In genomic region chr1:36782085-36782484, GRCh38 we compare ENCODE assay signal across 28 cellular contexts.
A peak's percentile ranks its signal among the peaks of the same experiment; 100 is the strongest.
DNase-seq lines count a peak whose midpoint lies in the region; ATAC-seq, FAIRE-seq and TF ChIP-seq lines count a peak whose summit lies in the region.
"Had no signal": no experiment of that assay in that cellular context is flagged by ENCODE, and none has a peak within 500 bp of the region (broad histone marks: within the 10 kb centered on the region; RNA-seq: fewer than 3 reads in every experiment).

No MANE protein-coding gene starts in this region.

- no peaks in the 10 kb centered on the region for H3K79me2 ChIP-seq in H1 (ENCODE audit: control insufficient read depth in 1 of 2, insufficient read depth in 2 of 2, low read length in 2 of 2)

- H3K4me3 Mint-ChIP-seq in stimulated activated effector memory CD8-positive, alpha-beta T cell treated with anti-CD3 and anti-CD28 coated beads, Interleukin-12 subunit alpha, Interleukin-12 subunit beta, amount 100 ng/mL, for 72 hours = no peak overlapping the region
- H3K4me3 Mint-ChIP-seq: CD14-positive monocyte; CD4-positive, alpha-beta memory T cell; CD4-positive, CD25-positive, alpha-beta regulatory T cell; CD8-positive, alpha-beta memory T cell had no signal

- H3K36me3 ChIP-seq in BLaER1 treated with 17β-estradiol and CSF1 and Interleukin-3, amounts not matched to agents 10 nM and 100 nM = no peaks in the 10 kb centered on the region
- H3K36me3 ChIP-seq in WERI-Rb-1 (no peaks in the 10 kb centered on the region), H1 (ENCODE audit: control insufficient read depth in 2 of 4, insufficient read depth in 4 of 4, low read length in 3 of 4) (no peaks in the 10 kb centered on the region), neuronal stem cell (replicated peaks in 1 of 2; ENCODE audit: control insufficient read depth in 2 of 2, insufficient read depth in 2 of 2, low read length in 2 of 2) (no peaks in the 10 kb centered on the region), Peyer's patch (no peaks in the 10 kb centered on the region)
- H3K36me3 ChIP-seq: BE2C had no signal

- no peak for TF ChIP-seq POLR2A in H1 (IDR thresholded peaks at IDR 0.05; ENCODE audit: control extremely low read depth in 1 of 2, low read depth in 2 of 2, low read length in 2 of 2)
- TF ChIP-seq POLR2A in Peyer's patch (IDR thresholded peaks at IDR 0.05) = no peak

- H3K14ac ChIP-seq in H1 (ENCODE audit: insufficient read length) (no peak overlapping the region), neuronal stem cell (ENCODE audit: low read length) (no peak overlapping the region)

- POLR2A ChIA-PET in H1 (lab: Charles Lee; ENCODE audit: partially characterized antibody) = interaction anchor here (0.9 to 1.8 kb wide), 3 partner anchors 10 to 12 kb away, joined by 3 to 5 read pairs (median 4); no protein-coding TSS in a partner anchor

- H3K4me2 ChIP-seq in BLaER1 treated with 17β-estradiol and CSF1 and Interleukin-3, amounts not matched to agents 10 nM and 100 nM = peak overlapping the region in 7 of 11 experiments; percentile 35 to 76 (median 55); a peak in 14 of 22 replicates
- H3K4me2 ChIP-seq in H1 (ENCODE audit: insufficient read depth in 1 of 2, low read depth in 2 of 2, low read length in 2 of 2) (no peak overlapping the region), neuronal stem cell (ENCODE audit: insufficient read depth, low read length, poor library complexity, severe bottlenecking) (no peak overlapping the region)

- 95% methylated on average over 6 of the region's 6 CpGs; no CpG with 5 or more reads in 1 of the 2 experiments for WGBS in H1 (ENCODE audit: extremely low coverage in 1 of 2, insufficient coverage in 1 of 2, insufficient read length in 1 of 2, insufficient replicate concordance in 2 of 2, low coverage in 1 of 2, low lambda C conversion rate in 2 of 2, missing lambda C conversion rate in 1 of 2), 2 experiments
- WGBS in neuronal stem cell (ENCODE audit: extremely low coverage in 2 of 2, insufficient read length in 2 of 2, insufficient replicate concordance in 1 of 2), 2 donors = no CpG with 5 or more reads among the region's 6 CpGs

- H2BK12ac ChIP-seq in H1 (ENCODE audit: low read depth, low read length) (no peak overlapping the region), neuronal stem cell (ENCODE audit: low read length) (no peak overlapping the region)

- no peaks in the 10 kb centered on the region for H3K9me3 Mint-ChIP-seq in stimulated activated effector memory CD8-positive, alpha-beta T cell treated with anti-CD3 and anti-CD28 coated beads, Interleukin-12 subunit alpha, Interleukin-12 subunit beta, amount 100 ng/mL, for 72 hours
- H3K9me3 Mint-ChIP-seq: CD14-positive monocyte; CD4-positive, alpha-beta memory T cell; CD8-positive, alpha-beta memory T cell had no signal

- no peak overlapping the region for H4K5ac ChIP-seq in H1 (ENCODE audit: insufficient read length, low read depth, low read length)

- H4K8ac ChIP-seq in H1 (ENCODE audit: extremely low read depth, insufficient read depth, low read length) (peak overlapping the region; percentile 35; the same call in 1 of the 2 replicates), neuronal stem cell (ENCODE audit: low read depth, low read length) (no peak overlapping the region)

- no peak for ATAC-seq in stimulated activated effector memory CD8-positive, alpha-beta T cell treated with anti-CD3 and anti-CD28 coated beads, Interleukin-12 subunit alpha, Interleukin-12 subunit beta, amount 100 ng/mL, for 72 hours
- ATAC-seq: GM12878 had no signal

- no peak for DNase-seq in WERI-Rb-1
- no peak for DNase-seq in H1 (ENCODE audit: low read depth in 1 of 2, low spot score in 2 of 2)
- no peak for DNase-seq in neuronal stem cell (ENCODE audit: low spot score)
- no peak for DNase-seq in stimulated activated effector memory CD8-positive, alpha-beta T cell treated with anti-CD3 and anti-CD28 coated beads, Interleukin-12 subunit alpha, Interleukin-12 subunit beta, amount 100 ng/mL, for 72 hours (ENCODE audit: low spot score in 2 of 2)
- DNase-seq in NOMO-1 treated with DMSO at 0.1 percent for 48 hours (lab: John Stamatoyannopoulos, UW; ENCODE audit: unreplicated experiment) = no peak
- no peak for DNase-seq in frontal cortex (ENCODE audit: low spot score in 2 of 2)
- DNase-seq in Peyer's patch = no peak
- DNase-seq: 8988T; ACHN; BE2C; C1 segment of cervical spinal cord; CD4-positive, alpha-beta memory T cell; CD4-positive, CD25-positive, alpha-beta regulatory T cell; CD8-positive, alpha-beta memory T cell; COR-L47; DMS 273 treated with DMSO at 0.1 percent for 48 hours; DMS153; DMS53; DMS79; DND-41; EL; GDM1 had no signal

- no peak overlapping the region for H2AK5ac ChIP-seq in H1 (ENCODE audit: low read depth, low read length)
- no peak overlapping the region for H2AK5ac ChIP-seq in neuronal stem cell (ENCODE audit: low read depth, low read length)

- no peak overlapping the region for H3K27ac Mint-ChIP-seq in stimulated activated effector memory CD8-positive, alpha-beta T cell treated with anti-CD3 and anti-CD28 coated beads, Interleukin-12 subunit alpha, Interleukin-12 subunit beta, amount 100 ng/mL, for 72 hours
- H3K27ac Mint-ChIP-seq: CD8-positive, alpha-beta memory T cell had no signal

- no peaks in the 10 kb centered on the region for H3K36me3 Mint-ChIP-seq in stimulated activated effector memory CD8-positive, alpha-beta T cell treated with anti-CD3 and anti-CD28 coated beads, Interleukin-12 subunit alpha, Interleukin-12 subunit beta, amount 100 ng/mL, for 72 hours
- H3K36me3 Mint-ChIP-seq: CD14-positive monocyte; CD4-positive, alpha-beta memory T cell; CD4-positive, CD25-positive, alpha-beta regulatory T cell; CD8-positive, alpha-beta memory T cell had no signal

- no peak overlapping the region for H2BK120ac ChIP-seq in H1 (replicated peaks; ENCODE audit: low read depth, low read length)
- no peak overlapping the region for H2BK120ac ChIP-seq in neuronal stem cell (ENCODE audit: low read depth, low read length)

- H2BK5ac ChIP-seq in H1 (ENCODE audit: low read depth, low read length) = 0 out of 2 replicates have a peak overlapping the region, but pooled peaks have one; percentile 66
- no peak overlapping the region for H2BK5ac ChIP-seq in neuronal stem cell (ENCODE audit: low read length)

- FAIRE-seq in H1 (lab: Jason Lieb, UNC) = no peak
- no peak for FAIRE-seq in frontal cortex (lab: Jason Lieb, UNC)
- FAIRE-seq: A204.1, GM12878, GM12892, GM18507 had no signal

- H4K91ac ChIP-seq in H1 (replicated peaks; ENCODE audit: insufficient read length, low read length) (no peak overlapping the region), neuronal stem cell (ENCODE audit: low read depth, low read length, poor library complexity) (no peak overlapping the region)

- H3K4me1 ChIP-seq in BLaER1 treated with 17β-estradiol and CSF1 and Interleukin-3, amounts not matched to agents 10 nM and 100 nM = peaks cover 0 to 67% (median 49%) of the 10 kb centered on the region in 10 experiments; a peak in 16 of 20 replicates
- H3K4me1 ChIP-seq in H1 (replicated peaks in 1 of 4; ENCODE audit: control insufficient read depth in 3 of 4, insufficient read depth in 4 of 4, low read length in 3 of 4) = peaks cover 0 to under 1% (median 0%) of the 10 kb centered on the region in 4 experiments; a peak in 2 of 7 replicates
- peaks cover 0 to 2% of the 10 kb centered on the region in 2 donors for H3K4me1 ChIP-seq in neuronal stem cell (ENCODE audit: control insufficient read depth in 2 of 2, insufficient read depth in 1 of 2, low read depth in 1 of 2, low read length in 2 of 2)
- H3K4me1 ChIP-seq in Peyer's patch = no peaks in the 10 kb centered on the region

- H3K23me2 ChIP-seq in H1 (ENCODE audit: low read depth, low read length) = no peaks in the 10 kb centered on the region

- CTCF ChIA-PET in H1 (lab: Charles Lee; ENCODE audit: partially characterized antibody) = interaction anchor here (0.8 to 5.2 kb wide), 10 partner anchors 10 to 173 kb away, joined by 3 to 20 read pairs (median 3); no protein-coding TSS in a partner anchor

- no peak overlapping the region for H2AFZ ChIP-seq in H1 (ENCODE audit: low read length)
- H2AFZ ChIP-seq in neuronal stem cell (ENCODE audit: low read length) = no peak overlapping the region

- H3K4ac ChIP-seq in H1 (replicated peaks; ENCODE audit: insufficient read length, low read depth, low read length) = no peak overlapping the region
- H3K4ac ChIP-seq in neuronal stem cell (ENCODE audit: low read length) = no peak overlapping the region

- H3K27ac ChIP-seq in BLaER1 treated with 17β-estradiol and CSF1 and Interleukin-3, amounts not matched to agents 10 nM and 100 nM = no peak overlapping the region
- H3K27ac ChIP-seq in WERI-Rb-1 (peak overlapping the region; percentile 37), H1 (ENCODE audit: low read depth, low read length) (no peak overlapping the region), neuronal stem cell (replicated peaks; ENCODE audit: low read length) (no peak overlapping the region), Peyer's patch (no peak overlapping the region)

- H3K27me3 ChIP-seq in BLaER1 treated with 17β-estradiol and CSF1 and Interleukin-3, amounts not matched to agents 10 nM and 100 nM = no peaks in the 10 kb centered on the region
- H3K27me3 ChIP-seq in WERI-Rb-1 (ENCODE audit: insufficient read depth, low read depth, severe bottlenecking) (no peaks in the 10 kb centered on the region), H1 (replicated peaks in 1 of 4; ENCODE audit: control insufficient read depth in 3 of 4, extremely low read depth in 1 of 4, insufficient read depth in 3 of 4, low read length in 3 of 4) (no peaks in the 10 kb centered on the region), neuronal stem cell (ENCODE audit: control insufficient read depth in 3 of 3, insufficient read depth in 3 of 3, low read depth in 1 of 3, low read length in 3 of 3) (peaks cover 0 to 3% (median 0%) of the 10 kb centered on the region in 3 experiments), Peyer's patch (no peaks in the 10 kb centered on the region)
- H3K27me3 ChIP-seq: BE2C had no signal

- no peak overlapping the region for H3K56ac ChIP-seq in H1 (replicated peaks; ENCODE audit: insufficient read length, low read depth, low read length)

- TF ChIP-seq CTCF in WERI-Rb-1 (IDR thresholded peaks at IDR 0.05; ENCODE audit: low read depth, low read length) = no peak
- no peak for TF ChIP-seq CTCF in H1 (IDR thresholded peaks at IDR 0.05; ENCODE audit: control extremely low read depth in 1 of 3, insufficient read depth in 1 of 3, low read depth in 1 of 3, low read length in 3 of 3)
- TF ChIP-seq CTCF in Peyer's patch (IDR thresholded peaks at IDR 0.05) = no peak

- H3K4me1 Mint-ChIP-seq in stimulated activated effector memory CD8-positive, alpha-beta T cell treated with anti-CD3 and anti-CD28 coated beads, Interleukin-12 subunit alpha, Interleukin-12 subunit beta, amount 100 ng/mL, for 72 hours = no peaks in the 10 kb centered on the region
- H3K4me1 Mint-ChIP-seq: CD14-positive monocyte; CD4-positive, alpha-beta memory T cell; CD4-positive, CD25-positive, alpha-beta regulatory T cell; CD8-positive, alpha-beta memory T cell had no signal

- H2BK15ac ChIP-seq in H1 (ENCODE audit: low read length) (no peak overlapping the region), neuronal stem cell (ENCODE audit: low read length) (no peak overlapping the region)

- TF ChIP-seq EP300 in H1 (IDR thresholded peaks at IDR 0.05; ENCODE audit: borderline replicate concordance in 1 of 2, low read depth in 2 of 2, low read length in 2 of 2) = no peak

- H3K79me1 ChIP-seq in H1 (ENCODE audit: low read depth, low read length) (no peaks in the 10 kb centered on the region), neuronal stem cell (ENCODE audit: low read depth, low read length) (no peaks in the 10 kb centered on the region)

- no peaks in the 10 kb centered on the region for H3K9me3 ChIP-seq in BLaER1 treated with 17β-estradiol and CSF1 and Interleukin-3, amounts not matched to agents 10 nM and 100 nM (replicated peaks in 1 of 11)
- H3K9me3 ChIP-seq in WERI-Rb-1 (ENCODE audit: severe bottlenecking) (peaks cover 2% of the 10 kb centered on the region), H1 (ENCODE audit: insufficient read depth in 2 of 2, low read depth in 1 of 2, low read length in 1 of 2) (no peaks in the 10 kb centered on the region), neuronal stem cell (replicated peaks in 1 of 2; ENCODE audit: control insufficient read depth in 2 of 2, insufficient read depth in 1 of 2, low read depth in 1 of 2, low read length in 2 of 2) (no peaks in the 10 kb centered on the region), Peyer's patch (no peaks in the 10 kb centered on the region)
- H3K9me3 ChIP-seq: BE2C had no signal

- no peak overlapping the region for H2BK20ac ChIP-seq in H1 (ENCODE audit: low read length)

- H3K4me3 ChIP-seq in BLaER1 treated with 17β-estradiol and CSF1 and Interleukin-3, amounts not matched to agents 10 nM and 100 nM = no peak overlapping the region
- no peak overlapping the region for H3K4me3 ChIP-seq in WERI-Rb-1 (ENCODE audit: low read depth, low read length)
- no peak overlapping the region for H3K4me3 ChIP-seq in H1 (ENCODE audit: extremely low read depth in 1 of 4, insufficient read depth in 2 of 4, low read depth in 3 of 4, low read length in 4 of 4)
- H3K4me3 ChIP-seq in neuronal stem cell (ENCODE audit: low read length in 2 of 2) = no peak overlapping the region
- H3K4me3 ChIP-seq in Peyer's patch = no peak overlapping the region
- H3K4me3 ChIP-seq: GM12878 had no signal

- no peaks in the 10 kb centered on the region for H4K20me1 ChIP-seq in BLaER1 treated with 17β-estradiol and CSF1 and Interleukin-3, amounts not matched to agents 10 nM and 100 nM
- no peaks in the 10 kb centered on the region for H4K20me1 ChIP-seq in H1 (replicated peaks in 1 of 2; ENCODE audit: control insufficient read depth in 1 of 2, insufficient read depth in 2 of 2, low read length in 2 of 2)

- H3K18ac ChIP-seq in H1 (ENCODE audit: extremely low read depth, low read length) (no peak overlapping the region), neuronal stem cell (ENCODE audit: low read length) (peak overlapping the region; percentile 58)

- H3K23ac ChIP-seq in H1 (ENCODE audit: insufficient read length) (no peak overlapping the region), neuronal stem cell (ENCODE audit: low read depth, low read length, poor library complexity) (no peak overlapping the region)

- no peak for TF ChIP-seq RAD21 in H1 (IDR thresholded peaks at IDR 0.05 in 1 of 2, conservative IDR thresholded peaks at IDR 0.05 in 1 of 2; ENCODE audit: low read depth in 2 of 2, low read length in 2 of 2)

- peak overlapping the region in 1 of 11 experiments; percentile 33; a peak in 1 of 22 replicates for H3K9ac ChIP-seq in BLaER1 treated with 17β-estradiol and CSF1 and Interleukin-3, amounts not matched to agents 10 nM and 100 nM
- H3K9ac ChIP-seq in H1 (replicated peaks in 1 of 4; ENCODE audit: extremely low read depth in 1 of 4, low read depth in 3 of 4, low read length in 3 of 4) = no peak overlapping the region
- peak overlapping the region; percentile 5 for H3K9ac ChIP-seq in neuronal stem cell (ENCODE audit: low read depth, low read length, poor library complexity)

Comparison
In these comparisons a context has a peak if more than half of its experiments do, and no peak if none do; other contexts are left out.
1. H3K4me2 ChIP-seq: peak in BLaER1 treated with 17β-estradiol and CSF1 and Interleukin-3, amounts not matched to agents 10 nM and 100 nM (7 of 11); none in H1 (0 of 2) and neuronal stem cell (single experiment).